In the genomic region with DNA sequence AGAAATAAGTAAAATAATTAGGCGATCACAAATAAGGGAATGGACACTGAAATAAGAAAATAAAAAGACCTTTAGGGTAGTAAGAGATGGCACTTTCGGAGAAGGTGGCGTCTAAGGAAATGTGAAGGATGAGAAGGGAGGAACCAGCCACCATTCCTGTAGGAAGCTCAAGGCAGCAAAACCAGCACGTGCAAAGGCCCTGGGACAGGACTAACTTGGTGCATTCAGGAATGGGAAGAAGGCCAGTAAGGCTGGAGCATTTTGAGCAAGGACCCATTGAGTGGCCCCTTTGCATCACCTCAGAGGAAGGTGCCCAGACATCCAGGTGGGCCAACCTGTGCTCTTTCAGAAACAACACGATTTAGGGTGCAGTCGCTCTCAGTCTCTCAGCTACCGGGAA, we compare ENCODE assay signal across 9 cellular contexts. TPM values are rescaled to one million over a fixed set of nuclear protein-coding genes. Genes with fewer than 3 reads are reported as not detected.
DNase-seq lines count a peak whose midpoint lies in the region; ATAC-seq and TF ChIP-seq lines count a peak whose summit lies in the region.
"Had no signal": no experiment of that assay in that cellular context is flagged by ENCODE, and none has a peak within 500 bp of the region (broad histone marks: within the 10 kb centered on the region; RNA-seq: fewer than 3 reads in every experiment).

No MANE protein-coding gene starts in this region.

- no peaks in the 10 kb centered on the region for H3K36me3 ChIP-seq in gastroesophageal sphincter
- H3K36me3 ChIP-seq: brain microvascular endothelial cell had no signal

- TF ChIP-seq CTCF in gastroesophageal sphincter (IDR thresholded peaks at IDR 0.05) = no peak

- TF ChIP-seq EP300 in gastroesophageal sphincter (IDR thresholded peaks at IDR 0.05) = no peak

- ATAC-seq in T-helper 17 cell = no peak
- no peak for ATAC-seq in gastroesophageal sphincter
- ATAC-seq in stimulated activated naive B cell treated with anti-CD40 and anti-IgM and Interleukin-4, amounts not matched to agents 10 μg/mL and 1 μg/mL and 100 μg/mL, for 72 hours (replicated peaks) = no peak
- ATAC-seq in HG03139 (IDR thresholded peaks at IDR 0.05; ENCODE audit: unreplicated experiment) = no peak

- peak overlapping the region; percentile 89 for H3K27ac Mint-ChIP-seq in activated T-cell treated with anti-CD3 and anti-CD28 coated beads, Interleukin-2, amount 50 U/mL, for 24 hours
- H3K27ac Mint-ChIP-seq in T-helper 17 cell = peak overlapping the region; percentile 97
- peak overlapping the region; percentile 94 for H3K27ac Mint-ChIP-seq in stimulated activated naive B cell treated with anti-CD40 and anti-IgM and Interleukin-4, amounts not matched to agents 10 μg/mL and 1 μg/mL and 100 μg/mL, for 72 hours

- no peak for DNase-seq in activated T-cell treated with anti-CD3 and anti-CD28 coated beads, Interleukin-2, amount 50 U/mL, for 24 hours
- DNase-seq in activated T-cell treated with anti-CD3 and anti-CD28 coated beads, Interleukin-2, amount 50 U/mL, for 1 hour = no peak
- no peak for DNase-seq in T-helper 17 cell
- no peak for DNase-seq in stimulated activated naive B cell treated with anti-CD40 and anti-IgM and Interleukin-4, amounts not matched to agents 10 μg/mL and 1 μg/mL and 100 μg/mL, for 72 hours
- no peak for DNase-seq in DMS53 (lab: John Stamatoyannopoulos, UW)
- no peak for DNase-seq in NCI-H1930 (lab: John Stamatoyannopoulos, UW)

- peak overlapping the region; percentile 17 to 94 (median 64) for H3K27ac ChIP-seq in gastroesophageal sphincter
- H3K27ac ChIP-seq: brain microvascular endothelial cell had no signal

- peaks cover 4 to 35% (median 23%) of the 10 kb centered on the region in 3 donors for H3K4me1 ChIP-seq in gastroesophageal sphincter

- H3K9me3 ChIP-seq in T-helper 17 cell (ENCODE audit: control insufficient read depth, low read length, poor library complexity, severe bottlenecking) = no peaks in the 10 kb centered on the region
- H3K9me3 ChIP-seq in gastroesophageal sphincter = no peaks in the 10 kb centered on the region

- no peak for TF ChIP-seq POLR2A in gastroesophageal sphincter (IDR thresholded peaks at IDR 0.05)

- no peak overlapping the region for H3K4me3 ChIP-seq in gastroesophageal sphincter

- peaks cover 88% of the 10 kb centered on the region for H3K4me1 Mint-ChIP-seq in activated T-cell treated with anti-CD3 and anti-CD28 coated beads, Interleukin-2, amount 50 U/mL, for 24 hours (ENCODE audit: low read depth)
- H3K4me1 Mint-ChIP-seq in T-helper 17 cell = peaks cover 55% of the 10 kb centered on the region
- H3K4me1 Mint-ChIP-seq in stimulated activated naive B cell treated with anti-CD40 and anti-IgM and Interleukin-4, amounts not matched to agents 10 μg/mL and 1 μg/mL and 100 μg/mL, for 72 hours = peaks cover 45 to 96% of the 10 kb centered on the region in 2 donors

- no peaks in the 10 kb centered on the region for H3K9me3 Mint-ChIP-seq in activated T-cell treated with anti-CD3 and anti-CD28 coated beads, Interleukin-2, amount 50 U/mL, for 24 hours
- peaks cover 2 to 7% of the 10 kb centered on the region in 2 donors for H3K9me3 Mint-ChIP-seq in stimulated activated naive B cell treated with anti-CD40 and anti-IgM and Interleukin-4, amounts not matched to agents 10 μg/mL and 1 μg/mL and 100 μg/mL, for 72 hours

- no peaks in the 10 kb centered on the region for H3K27me3 ChIP-seq in gastroesophageal sphincter
- H3K27me3 ChIP-seq: brain microvascular endothelial cell had no signal

- H3K27me3 Mint-ChIP-seq in activated T-cell treated with anti-CD3 and anti-CD28 coated beads, Interleukin-2, amount 50 U/mL, for 24 hours = no peaks in the 10 kb centered on the region
- no peaks in the 10 kb centered on the region for H3K27me3 Mint-ChIP-seq in T-helper 17 cell
- H3K27me3 Mint-ChIP-seq in stimulated activated naive B cell treated with anti-CD40 and anti-IgM and Interleukin-4, amounts not matched to agents 10 μg/mL and 1 μg/mL and 100 μg/mL, for 72 hours = no peaks in the 10 kb centered on the region

- H3K4me3 Mint-ChIP-seq in activated T-cell treated with anti-CD3 and anti-CD28 coated beads, Interleukin-2, amount 50 U/mL, for 24 hours = peak overlapping the region; percentile 86
- peak overlapping the region; percentile 96 for H3K4me3 Mint-ChIP-seq in T-helper 17 cell
- peak overlapping the region; percentile 89 to 96 for H3K4me3 Mint-ChIP-seq in stimulated activated naive B cell treated with anti-CD40 and anti-IgM and Interleukin-4, amounts not matched to agents 10 μg/mL and 1 μg/mL and 100 μg/mL, for 72 hours

- 90 to 100% methylated on average over 3 to 7 of the region's 7 CpGs for WGBS in gastroesophageal sphincter (ENCODE audit: low coverage in 1 of 2), 2 donors

- H3K36me3 Mint-ChIP-seq in activated T-cell treated with anti-CD3 and anti-CD28 coated beads, Interleukin-2, amount 50 U/mL, for 24 hours (ENCODE audit: low read depth) = peaks cover 20% of the 10 kb centered on the region
- peaks cover 3% of the 10 kb centered on the region for H3K36me3 Mint-ChIP-seq in T-helper 17 cell (ENCODE audit: low read depth)
- peaks cover 3 to 20% of the 10 kb centered on the region in 2 donors for H3K36me3 Mint-ChIP-seq in stimulated activated naive B cell treated with anti-CD40 and anti-IgM and Interleukin-4, amounts not matched to agents 10 μg/mL and 1 μg/mL and 100 μg/mL, for 72 hours

RNA-seq across cellular contexts. Expression of a gene that starts 0.7 kb away (rescaled TPM):
- total RNA-seq in T-helper 17 cell (10 to 100 TPM; 82.2 to 90.5 TPM), gastroesophageal sphincter (10 to 100 TPM; 23.4 to 47.4 (median 29.3) TPM)
